Comparison of ENCODE assay signal across 11 cellular contexts in the genomic region with DNA sequence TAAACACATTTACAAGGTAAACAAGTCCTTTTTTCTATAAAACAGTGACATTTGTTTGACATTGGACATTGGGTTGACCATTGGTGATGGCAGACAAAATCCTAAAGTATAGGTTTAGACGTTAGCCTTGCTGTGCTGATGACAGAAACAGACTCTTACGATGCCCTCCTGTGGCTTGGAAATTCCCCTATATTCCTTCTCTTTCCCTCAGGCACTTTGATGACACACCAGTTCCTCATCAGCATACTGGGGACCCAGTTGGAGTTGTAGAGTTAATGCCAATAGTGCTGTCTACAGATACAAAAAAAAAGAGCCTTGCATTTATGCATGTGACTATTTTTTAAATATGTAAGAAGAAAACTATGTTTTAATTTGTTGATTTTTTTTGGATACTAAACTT.
"Had no signal": no experiment of that assay in that cellular context is flagged by ENCODE, and none has a peak within 500 bp of the region (broad histone marks: within the 10 kb centered on the region; RNA-seq: fewer than 3 reads in every experiment).

No MANE protein-coding gene starts in this region.

- H3K9me3 ChIP-seq: body of pancreas, left ventricle myocardium inferior, psoas muscle had no signal

- H3K4me3 ChIP-seq: body of pancreas, left ventricle myocardium inferior, psoas muscle had no signal

- H3K36me3 ChIP-seq: left ventricle myocardium inferior had no signal

- H3K27ac ChIP-seq: body of pancreas, left ventricle myocardium inferior, psoas muscle had no signal

- H3K27me3 ChIP-seq: body of pancreas had no signal

- H3K4me1 ChIP-seq: body of pancreas, left ventricle myocardium inferior, psoas muscle had no signal

- DNase-seq: activated naive CD4-positive, alpha-beta T cell treated with anti-CD3 and anti-CD28 coated beads, Interleukin-2, amount 50 U/mL, for 16 hours; body of pancreas; effector memory CD8-positive, alpha-beta T cell; glutamatergic neuron; left ventricle myocardium inferior; nephron progenitor cell; psoas muscle; stimulated activated CD4-positive, alpha-beta T cell treated with anti-CD3 and anti-CD28 coated beads, Interleukin-12 subunit alpha, Interleukin-12 subunit beta, amount 100 ng/mL, for 4 hours; stimulated activated naive CD4-positive, alpha-beta T cell; substantia nigra; T-helper 17 cell had no signal

- ATAC-seq: body of pancreas; effector memory CD8-positive, alpha-beta T cell; psoas muscle; T-helper 17 cell had no signal
